In the genomic region with DNA sequence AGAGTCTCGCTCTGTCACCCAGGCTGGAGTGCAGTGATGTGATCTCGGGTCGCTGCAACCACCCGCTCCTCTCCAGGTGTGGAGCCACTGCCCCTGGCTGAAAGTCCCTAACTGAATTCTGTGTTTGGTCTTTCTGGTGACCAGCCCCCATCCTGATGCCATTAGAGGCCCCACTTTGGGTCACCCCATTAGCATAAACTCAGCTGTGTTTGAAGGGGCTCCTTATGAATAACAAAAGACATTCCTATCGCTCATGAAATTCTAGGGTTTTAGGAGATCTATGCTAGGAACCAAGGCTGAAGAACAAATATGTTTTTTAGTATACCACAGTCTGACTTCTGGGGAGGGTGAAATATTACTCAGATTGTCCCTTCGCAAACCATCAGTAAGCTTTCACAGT, we compare ENCODE assay signal across 21 cellular contexts.
"Had no signal": no experiment of that assay in that cellular context is flagged by ENCODE, and none has a peak within 500 bp of the region (broad histone marks: within the 10 kb centered on the region; RNA-seq: fewer than 3 reads in every experiment).

No MANE protein-coding gene starts in this region.

- H3K4me1 ChIP-seq: esophagus muscularis mucosa, gastrocnemius medialis, heart right ventricle, stomach, transverse colon had no signal

- H3K9me3 ChIP-seq: esophagus muscularis mucosa, gastrocnemius medialis, heart right ventricle, ovary, stomach, thoracic aorta, transverse colon had no signal

- FAIRE-seq: small intestine had no signal

- H3K27me3 ChIP-seq: esophagus muscularis mucosa, gastrocnemius medialis, heart right ventricle, neural progenitor cell, ovary, stomach, transverse colon had no signal

- H3K36me3 ChIP-seq: esophagus muscularis mucosa, gastrocnemius medialis, heart right ventricle, neural progenitor cell, ovary, stomach, thoracic aorta, transverse colon had no signal

- H3K9ac ChIP-seq: neural progenitor cell had no signal

- ATAC-seq: gastrocnemius medialis, heart right ventricle, left lobe of liver, natural killer cell, right cardiac atrium had no signal

- DNase-seq: effector memory CD4-positive, alpha-beta T cell; gastrocnemius medialis; heart right ventricle; hypothalamus; islet precursor cell; mammary epithelial cell; natural killer cell; nucleus accumbens; ovary; right cardiac atrium; small intestine; stimulated activated CD4-positive, alpha-beta T cell treated with anti-CD3 and anti-CD28 coated beads, Interleukin-12 subunit alpha, Interleukin-12 subunit beta, amount 100 ng/mL, for 4 hours; stimulated activated naive CD4-positive, alpha-beta T cell; stomach; substantia nigra; transverse colon had no signal

- H3K27ac ChIP-seq: epithelial cell of prostate, esophagus muscularis mucosa, gastrocnemius medialis, heart right ventricle, neural progenitor cell, ovary, stomach, thoracic aorta, transverse colon had no signal

- H3K4me3 ChIP-seq: esophagus muscularis mucosa, gastrocnemius medialis, heart right ventricle, neural progenitor cell, ovary, stomach, thoracic aorta, transverse colon had no signal
